20 cellular contexts compared by ENCODE assay signal in the genomic region with DNA sequence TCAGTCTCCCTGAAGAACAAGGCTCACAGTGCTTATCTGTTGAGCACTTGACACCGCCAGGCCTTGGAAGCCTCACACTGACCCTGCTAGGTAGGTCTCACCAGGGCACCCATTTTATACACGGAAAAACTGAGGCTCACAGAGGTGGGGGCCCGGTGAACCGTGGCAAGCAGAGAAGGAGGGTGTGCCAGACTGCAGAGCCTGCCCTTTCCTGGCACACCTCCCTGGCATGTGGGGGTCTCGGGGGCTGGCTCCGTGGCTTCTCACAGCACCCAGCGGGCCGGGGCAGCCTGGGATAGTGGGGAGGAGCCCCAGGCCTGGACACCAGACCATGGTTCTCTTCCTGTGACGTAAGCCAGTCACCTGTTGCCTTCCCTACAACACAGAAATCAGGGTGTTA.
"Had no signal": no experiment of that assay in that cellular context is flagged by ENCODE, and none has a peak within 500 bp of the region (broad histone marks: within the 10 kb centered on the region; RNA-seq: fewer than 3 reads in every experiment).

No MANE protein-coding gene starts in this region.

- DNase-seq: activated CD4-positive, alpha-beta T cell treated with anti-CD3 and anti-CD28 coated beads for 4 hours; activated CD8-positive, alpha-beta memory T cell treated with anti-CD3 and anti-CD28 coated beads, Interleukin-2, amount 10 ng/mL, durations not matched to agents 7 days and 5 days; activated effector memory CD4-positive, alpha-beta T cell treated with anti-CD3 and anti-CD28 coated beads, Interleukin-2, amount 50 U/mL, for 16 hours; activated naive CD4-positive, alpha-beta T cell treated with Interleukin-2 at 50 U/mL for 16 hours; activated naive CD8-positive, alpha-beta T cell treated with anti-CD3 and anti-CD28 coated beads for 36 hours; activated T-cell treated with anti-CD3 and anti-CD28 coated beads, Interleukin-2, amount 50 U/mL, for 4 hours; anterior cingulate cortex; caudate nucleus; Karpas-422; MM.1S; NCI-H1105; NCI-H1436; NCI-H187; NCI-H2081; NCI-H510A treated with DMSO at 0.1 percent for 48 hours; PC-3; SHP77 treated with DMSO at 0.1 percent for 48 hours had no signal

- FAIRE-seq: RCC 7860 had no signal

- ATAC-seq: activated CD4-positive, CD25-positive, alpha-beta regulatory T cell treated with anti-CD3 and anti-CD28 coated beads, Interleukin-2, amount 50 U/mL, for 24 hours; activated CD8-positive, alpha-beta memory T cell treated with anti-CD3 and anti-CD28 coated beads, Interleukin-2, amount 10 ng/mL, durations not matched to agents 7 days and 5 days; activated T-cell treated with anti-CD3 and anti-CD28 coated beads, Interleukin-2, amount 50 U/mL, for 4 hours; PC-3 had no signal

- H3K27ac Mint-ChIP-seq: activated CD8-positive, alpha-beta memory T cell treated with anti-CD3 and anti-CD28 coated beads, Interleukin-2, amount 10 ng/mL, durations not matched to agents 7 days and 5 days; activated naive CD8-positive, alpha-beta T cell treated with anti-CD3 and anti-CD28 coated beads for 36 hours; T-helper 1 cell treated with Interleukin-12 subunit alpha and Interleukin-12 subunit beta and Interleukin-4 antibody, amounts not matched to agents 30 μg/mL and 1 μg/mL, for 36 hours had no signal

- H3K27me3 Mint-ChIP-seq: activated CD8-positive, alpha-beta memory T cell treated with anti-CD3 and anti-CD28 coated beads, Interleukin-2, amount 10 ng/mL, durations not matched to agents 7 days and 5 days; activated naive CD8-positive, alpha-beta T cell treated with anti-CD3 and anti-CD28 coated beads for 36 hours had no signal

- H3K4me3 Mint-ChIP-seq: activated CD8-positive, alpha-beta memory T cell treated with anti-CD3 and anti-CD28 coated beads, Interleukin-2, amount 10 ng/mL, durations not matched to agents 7 days and 5 days; activated naive CD8-positive, alpha-beta T cell treated with anti-CD3 and anti-CD28 coated beads for 36 hours; activated T-cell treated with anti-CD3 and anti-CD28 coated beads, Interleukin-2, amount 50 U/mL, for 4 hours; T-helper 1 cell treated with Interleukin-12 subunit alpha and Interleukin-12 subunit beta and Interleukin-4 antibody, amounts not matched to agents 30 μg/mL and 1 μg/mL, for 36 hours had no signal
